36 cellular contexts compared by ENCODE assay signal in the genomic region with DNA sequence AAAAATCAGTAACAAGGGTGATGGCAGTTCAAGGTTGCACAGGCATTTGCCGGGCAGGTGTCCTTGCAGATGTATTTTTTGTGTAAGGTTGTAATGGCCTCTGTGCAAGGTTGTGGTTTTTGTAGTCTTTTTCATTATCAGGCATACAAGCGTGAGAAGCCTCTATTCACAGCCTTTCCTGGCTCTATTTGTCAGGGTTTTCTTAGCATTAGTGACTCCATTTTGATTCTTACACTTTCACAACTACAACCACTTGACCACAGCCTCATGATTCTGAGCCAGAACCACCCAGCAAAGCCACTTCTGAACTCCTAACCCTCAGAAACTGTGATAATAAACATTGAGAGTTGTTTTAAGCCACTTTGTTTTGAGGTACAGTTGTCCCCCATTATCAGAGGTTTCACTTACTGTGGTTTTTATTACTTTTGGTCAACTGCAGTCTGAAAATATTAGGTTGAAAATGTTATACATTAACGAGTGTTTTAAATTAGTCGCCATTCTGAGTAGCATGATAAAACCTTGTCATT. TPM values are rescaled to one million over a fixed set of nuclear protein-coding genes. Genes with fewer than 3 reads are reported as not detected.
"Had no signal": no experiment of that assay in that cellular context is flagged by ENCODE, and none has a peak within 500 bp of the region (broad histone marks: within the 10 kb centered on the region; RNA-seq: fewer than 3 reads in every experiment).

No MANE protein-coding gene starts in this region.

- DNase-seq: Karpas-422, Kasumi-1, MG63, MM.1S, MV-4-11, NCI-H1048, NCI-H1092, NCI-H1092 treated with DMSO at 0.1 percent for 48 hours, NCI-H1105, NCI-H1105 treated with DMSO at 0.1 percent for 48 hours, NCI-H1417, NCI-H1417 treated with DMSO at 0.1 percent for 48 hours, NCI-H1436, NCI-H1436 treated with DMSO at 0.1 percent for 48 hours, NCI-H146, NCI-H1694, NCI-H1694 treated with DMSO at 0.1 percent for 48 hours, NCI-H187, NCI-H187 treated with DMSO at 0.1 percent for 48 hours, NCI-H1930, NCI-H2029, NCI-H2029 treated with DMSO at 0.1 percent for 48 hours, NCI-H2081, NCI-H2081 treated with DMSO at 0.1 percent for 48 hours, NCI-H2107, NCI-H2171, NCI-H2171 treated with DMSO at 0.1 percent for 48 hours, NCI-H2227 treated with DMSO at 0.1 percent for 48 hours, NCI-H226, NCI-H345, NCI-H446, NCI-H446 treated with DMSO at 0.1 percent for 48 hours, NCI-H510A had no signal

- H3K27ac ChIP-seq: KMS-11 had no signal

- H3K27me3 ChIP-seq: MG63 had no signal

- H3K4me3 ChIP-seq: MG63 had no signal

- H3K36me3 ChIP-seq: MG63 had no signal

- H3K9ac ChIP-seq: KMS-11 had no signal

- H3K9me3 ChIP-seq: MG63 had no signal

- H3K4me2 ChIP-seq: KMS-11 had no signal

RNA-seq across cellular contexts. Expression of gene CHGA, which starts 27.5 kb away (rescaled TPM):
- total RNA-seq: LHCN-M2, M059J had no signal
